ENCODE assay signal across 14 cellular contexts in the genomic region with DNA sequence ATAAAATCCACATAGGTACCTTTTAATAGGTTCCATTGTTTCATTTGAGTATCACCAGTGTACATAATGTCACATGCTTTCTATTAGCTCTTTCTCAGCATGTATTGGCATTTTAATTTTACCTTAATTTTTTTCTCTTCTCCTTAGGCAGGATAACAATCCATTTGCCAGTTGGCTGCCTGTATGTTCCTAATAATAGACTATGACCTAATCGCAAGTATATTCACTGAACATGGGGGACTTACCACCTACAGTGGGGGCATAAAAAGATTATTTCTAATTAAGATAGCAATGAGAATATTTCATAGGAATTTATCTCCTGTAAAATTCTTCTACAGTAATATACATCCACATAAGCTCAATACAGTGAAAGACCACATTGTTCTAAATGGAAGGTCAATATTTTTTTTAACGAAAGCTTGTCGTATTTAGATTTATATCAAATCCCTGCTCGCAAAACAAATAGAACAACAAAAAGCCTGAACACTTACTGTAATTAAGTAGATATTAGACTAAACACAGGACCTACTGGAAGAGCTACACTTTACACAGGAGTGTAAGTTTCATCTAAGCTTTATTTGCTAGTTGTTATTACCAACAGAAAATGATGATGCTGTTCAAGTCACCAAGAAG.
"Had no signal": no experiment of that assay in that cellular context is flagged by ENCODE, and none has a peak within 500 bp of the region (broad histone marks: within the 10 kb centered on the region; RNA-seq: fewer than 3 reads in every experiment).

No MANE protein-coding gene starts in this region.

- H3K27ac ChIP-seq: ascending aorta, cardiac muscle cell, testis had no signal

- H3K4me1 ChIP-seq: ascending aorta, testis had no signal

- DNase-seq: activated CD4-positive, alpha-beta T cell treated with anti-CD3 and anti-CD28 coated beads, Interleukin-2, amount 50 U/mL, for 1 hour; activated effector memory CD4-positive, alpha-beta T cell treated with anti-CD3 and anti-CD28 coated beads, Interleukin-2, amount 50 U/mL, for 16 hours; activated naive CD4-positive, alpha-beta T cell treated with anti-CD3 and anti-CD28 coated beads, Interleukin-2, amount 50 U/mL, for 16 hours; activated T-cell treated with anti-CD3 and anti-CD28 coated beads, Interleukin-2, amount 50 U/mL, for 72 hours; effector memory CD8-positive, alpha-beta T cell; glutamatergic neuron; naive B cell; retina; stimulated activated CD4-positive, alpha-beta T cell treated with anti-CD3 and anti-CD28 coated beads, Interleukin-4, amount 100 ng/mL, for 1 hour; stomach; testis had no signal

- H3K4me3 ChIP-seq: ascending aorta, cardiac muscle cell, stomach, testis had no signal

- FAIRE-seq: keratinocyte had no signal

- H3K27me3 ChIP-seq: ascending aorta, cardiac muscle cell, stomach, testis had no signal

- H3K9me3 ChIP-seq: ascending aorta, stomach, testis had no signal

- H3K36me3 ChIP-seq: ascending aorta, cardiac muscle cell had no signal
